Comparison of ENCODE assay signal across 17 cellular contexts in genomic region chr3:32880225-32880624, GRCh38.
DNase-seq lines count a peak whose midpoint lies in the region; ATAC-seq and TF ChIP-seq lines count a peak whose summit lies in the region.
"Had no signal": no experiment of that assay in that cellular context is flagged by ENCODE, and none has a peak within 500 bp of the region (broad histone marks: within the 10 kb centered on the region; RNA-seq: fewer than 3 reads in every experiment).

No MANE protein-coding gene starts in this region.

- no peaks in the 10 kb centered on the region for H3K9me2 ChIP-seq in OCI-LY7 (ENCODE audit: insufficient read depth, low read length)

- H3K9ac ChIP-seq in adipocyte (ENCODE audit: low read length) = no peak overlapping the region

- no peaks in the 10 kb centered on the region for H3K79me2 ChIP-seq in OCI-LY7 (ENCODE audit: insufficient read depth, low read depth, low read length)

- intact Hi-C loops in OCI-LY7 (cut with micrococcal nuclease; ENCODE audit: unreplicated experiment) = no loop called here

- no peaks in the 10 kb centered on the region for H3K9me3 ChIP-seq in adipocyte (ENCODE audit: control insufficient read depth, low read length)
- no peaks in the 10 kb centered on the region for H3K9me3 ChIP-seq in OCI-LY7 (ENCODE audit: low read length)

- H3K36me3 ChIP-seq in adipocyte (ENCODE audit: control insufficient read depth, insufficient read depth, low read length, severe bottlenecking) = no peaks in the 10 kb centered on the region
- H3K36me3 ChIP-seq in OCI-LY7 (ENCODE audit: insufficient read depth, low read length) = no peaks in the 10 kb centered on the region

- H3K4me3 ChIP-seq in AG09309 (ENCODE audit: control insufficient read depth, low read depth, low read length) = no peak overlapping the region
- H3K4me3 ChIP-seq in adipocyte (ENCODE audit: low read length) = no peak overlapping the region
- no peak overlapping the region for H3K4me3 ChIP-seq in OCI-LY7 (ENCODE audit: low read depth, low read length, poor library complexity, severe bottlenecking)

- CTCF ChIA-PET in OCI-LY7 (lab: Charles Lee; ENCODE audit: unreplicated experiment) = no interaction called here

- H2AFZ ChIP-seq in OCI-LY7 (ENCODE audit: low read length) = no peak overlapping the region

- H3K27ac ChIP-seq in OCI-LY7 (ENCODE audit: low read depth, low read length, poor library complexity, severe bottlenecking) = no peak overlapping the region
- H3K27ac ChIP-seq: HL-60 had no signal

- POLR2A ChIA-PET in OCI-LY7 (lab: Charles Lee) = no interaction called here

- DNase-seq in AG09309 (ENCODE audit: low read depth) (peak; percentile 23), HCEC 1CT (peak; percentile 13), adipocyte (ENCODE audit: low read depth) (peak; percentile 73), fibroblast of the conjunctiva (ENCODE audit: low read depth) (peak; percentile 6), HPDE6-E6E7 (ENCODE audit: extremely low spot score) (no peak), OCI-LY7 (ENCODE audit: low spot score) (no peak)
- no peak for DNase-seq in activated naive CD4-positive, alpha-beta T cell treated with anti-CD3 and anti-CD28 coated beads, Interleukin-2, amount 50 U/mL, for 16 hours
- DNase-seq: 8988T; C1 segment of cervical spinal cord; Calu3; CD4-positive, alpha-beta T cell; DMS 273 treated with DMSO at 0.1 percent for 48 hours; EL; GOT3; H9 had no signal

- TF ChIP-seq CTCF in AG09309 (IDR thresholded peaks at IDR 0.05; ENCODE audit: control insufficient read depth, insufficient read depth, low read depth, low read length, missing control alignments) (no peak), OCI-LY7 (conservative IDR thresholded peaks at IDR 0.05; ENCODE audit: low read length) (no peak)

- peaks cover 21% of the 10 kb centered on the region for H3K4me1 ChIP-seq in adipocyte (ENCODE audit: control insufficient read depth, insufficient read depth, low read length)
- no peaks in the 10 kb centered on the region for H3K4me1 ChIP-seq in OCI-LY7 (ENCODE audit: insufficient read depth, low read length, poor library complexity, severe bottlenecking)

- no TSS peak for BruUV-seq in OCI-LY7 (replicated peaks; lab: Mats Ljungman, UMichigan)

- no peaks in the 10 kb centered on the region for H4K20me1 ChIP-seq in OCI-LY7 (ENCODE audit: insufficient read depth, low read length)

- H3K4me2 ChIP-seq in OCI-LY7 (ENCODE audit: low read length) = no peak overlapping the region

- H3K27me3 ChIP-seq in adipocyte (replicated peaks; ENCODE audit: control insufficient read depth, insufficient read depth, low read length) = peaks cover 3% of the 10 kb centered on the region

- ATAC-seq in HG03565 (IDR thresholded peaks at IDR 0.05; ENCODE audit: unreplicated experiment) = no peak

Comparison
In these comparisons a context has a peak if more than half of its experiments do, and no peak if none do; other contexts are left out.
1. DNase-seq: peak in AG09309 (single experiment), HCEC 1CT (single experiment), adipocyte (single experiment) and fibroblast of the conjunctiva (single experiment); none in activated naive CD4-positive, alpha-beta T cell treated with anti-CD3 and anti-CD28 coated beads, Interleukin-2, amount 50 U/mL, for 16 hours (single experiment), HPDE6-E6E7 (single experiment) and OCI-LY7 (single experiment).